Comparison of ENCODE assay signal across 8 cellular contexts in the genomic region with DNA sequence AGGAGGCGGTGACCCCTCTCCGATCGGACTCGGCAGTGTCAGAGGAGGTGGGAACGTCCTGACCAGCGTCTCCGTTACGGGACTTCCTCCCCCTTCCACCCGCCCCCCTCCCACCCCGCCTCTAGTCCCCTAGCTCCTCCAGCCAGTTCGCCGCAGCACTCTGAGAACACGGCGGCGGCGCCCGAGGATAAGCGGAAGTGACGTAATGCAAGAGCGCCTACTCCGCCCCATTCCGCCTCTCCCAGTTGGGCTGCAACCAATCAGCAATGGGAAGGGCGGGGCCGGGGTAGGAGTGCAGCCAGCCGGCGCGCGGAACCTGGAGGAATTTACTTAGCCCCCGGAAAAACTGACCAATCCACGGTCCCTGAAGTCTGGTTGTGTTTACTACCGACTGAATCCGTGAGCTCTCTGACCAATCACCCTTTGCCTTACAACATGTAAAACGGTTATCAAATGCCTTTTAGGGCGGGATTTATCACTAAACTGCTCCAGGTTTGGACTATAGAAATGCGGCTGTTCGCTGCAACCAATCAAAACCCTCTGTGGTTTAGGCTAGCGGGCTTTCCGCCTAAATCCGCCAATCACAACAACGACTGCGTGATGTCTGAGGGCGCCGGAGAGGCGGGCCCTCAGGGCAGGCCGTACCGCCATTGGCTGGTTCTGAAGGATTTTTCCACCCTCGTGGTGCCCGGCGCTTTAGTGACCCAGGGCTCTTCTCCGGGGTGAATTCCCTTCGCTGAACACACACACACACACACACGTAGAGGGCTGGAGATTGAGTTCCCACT. TPM values are rescaled to one million over a fixed set of nuclear protein-coding genes. Genes with fewer than 3 reads are reported as not detected.
A peak's percentile ranks its signal among the peaks of the same experiment; 100 is the strongest.
DNase-seq lines count a peak whose midpoint lies in the region; ATAC-seq, FAIRE-seq and TF ChIP-seq lines count a peak whose summit lies in the region.

A gene with protein sequence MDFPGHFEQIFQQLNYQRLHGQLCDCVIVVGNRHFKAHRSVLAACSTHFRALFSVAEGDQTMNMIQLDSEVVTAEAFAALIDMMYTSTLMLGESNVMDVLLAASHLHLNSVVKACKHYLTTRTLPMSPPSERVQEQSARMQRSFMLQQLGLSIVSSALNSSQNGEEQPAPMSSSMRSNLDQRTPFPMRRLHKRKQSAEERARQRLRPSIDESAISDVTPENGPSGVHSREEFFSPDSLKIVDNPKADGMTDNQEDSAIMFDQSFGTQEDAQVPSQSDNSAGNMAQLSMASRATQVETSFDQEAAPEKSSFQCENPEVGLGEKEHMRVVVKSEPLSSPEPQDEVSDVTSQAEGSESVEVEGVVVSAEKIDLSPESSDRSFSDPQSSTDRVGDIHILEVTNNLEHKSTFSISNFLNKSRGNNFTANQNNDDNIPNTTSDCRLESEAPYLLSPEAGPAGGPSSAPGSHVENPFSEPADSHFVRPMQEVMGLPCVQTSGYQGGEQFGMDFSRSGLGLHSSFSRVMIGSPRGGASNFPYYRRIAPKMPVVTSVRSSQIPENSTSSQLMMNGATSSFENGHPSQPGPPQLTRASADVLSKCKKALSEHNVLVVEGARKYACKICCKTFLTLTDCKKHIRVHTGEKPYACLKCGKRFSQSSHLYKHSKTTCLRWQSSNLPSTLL (minus strand): TSS at position 202 of the 788 bp plus-strand sequence. CDS start 22,899 bp downstream, outside the sequence.

- H3K27me3 ChIP-seq in left ventricle myocardium inferior (ENCODE audit: low read depth): no peaks in the 10 kb centered on the region

- H3K4me1 Mint-ChIP-seq in progenitor cell of endocrine pancreas (ENCODE audit: low read depth): peaks cover 29% of the 10 kb centered on the region

- H3K36me3 ChIP-seq in left ventricle myocardium inferior (no peaks in the 10 kb centered on the region), urinary bladder (ENCODE audit: insufficient read depth) (no peaks in the 10 kb centered on the region)

- TF ChIP-seq CTCF in left ventricle myocardium inferior (IDR thresholded peaks at IDR 0.05; ENCODE audit: borderline replicate concordance) (no peak), progenitor cell of endocrine pancreas (IDR thresholded peaks at IDR 0.05; ENCODE audit: unreplicated experiment) (no peak)

- peaks cover 6% of the 10 kb centered on the region for H3K36me3 Mint-ChIP-seq in progenitor cell of endocrine pancreas (ENCODE audit: insufficient read depth)

- H3K4me1 ChIP-seq in left ventricle myocardium inferior: peaks cover 57% of the 10 kb centered on the region
- no peaks in the 10 kb centered on the region for H3K4me1 ChIP-seq in urinary bladder (ENCODE audit: insufficient read depth)

- H3K9me3 Mint-ChIP-seq in progenitor cell of endocrine pancreas (ENCODE audit: low read depth): no peaks in the 10 kb centered on the region

- H3K27ac ChIP-seq in left ventricle myocardium inferior (replicated peaks) (peak within 1 kb of the TSS; percentile 100), urinary bladder (ENCODE audit: low read depth) (peak within 1 kb of the TSS; percentile 97)

- peak; percentile 96 for FAIRE-seq in GM12892 (lab: Jason Lieb, UNC)

- H3K4me3 Mint-ChIP-seq in progenitor cell of endocrine pancreas (ENCODE audit: low read depth): peak within 1 kb of the TSS; percentile 98

- TF ChIP-seq POLR2A in GM12892 (IDR thresholded peaks at IDR 0.05; ENCODE audit: low read depth, low read length): peak; percentile 72

- peak; percentile 78 for ATAC-seq in HG02870 (IDR thresholded peaks at IDR 0.05; ENCODE audit: unreplicated experiment)

- H3K4me3 ChIP-seq in left ventricle myocardium inferior (peak within 1 kb of the TSS; percentile 99), urinary bladder (ENCODE audit: low read depth, low read length) (peak within 1 kb of the TSS; percentile 71)

- H3K27ac Mint-ChIP-seq in progenitor cell of endocrine pancreas: peak within 1 kb of the TSS; percentile 100

- no peaks in the 10 kb centered on the region for H3K27me3 Mint-ChIP-seq in progenitor cell of endocrine pancreas

- no peaks in the 10 kb centered on the region for H3K9me3 ChIP-seq in left ventricle myocardium inferior (replicated peaks)

- peak; percentile 92 for DNase-seq in GM12892 (ENCODE audit: insufficient read length)
- DNase-seq in NCI-H146 treated with DMSO at 0.1 percent for 48 hours (lab: John Stamatoyannopoulos, UW; ENCODE audit: unreplicated experiment): peak; percentile 100
- DNase-seq in amniotic stem cell (lab: John Stamatoyannopoulos, UW): peak; percentile 99
- DNase-seq in left ventricle myocardium inferior: peak; percentile 99
- peak; percentile 97 for DNase-seq in progenitor cell of endocrine pancreas (ENCODE audit: low spot score, unreplicated experiment)

- intact Hi-C loops in T-helper 1 cell treated with Interleukin-12 subunit alpha and Interleukin-12 subunit beta and Interleukin-4 antibody, amounts not matched to agents 30 ng/mL and 1 ng/mL, for 36 hours (cut with micrococcal nuclease): loop anchor here (1.0 to 10.0 kb wide), 15 partner anchors 20 to 1064 kb away; partner anchors contain the start of genes DCAF10, EXOSC3, FBXO10 and GRHPR
- intact Hi-C loops in left ventricle myocardium inferior (cut with micrococcal nuclease): no loop called here

- WGBS in urinary bladder: under 1% methylated on average over 52 of the region's 52 CpGs

RNA-seq across cellular contexts. Expression of the gene that starts here (rescaled TPM):
- polyA plus RNA-seq in GM12892 (2012; ENCODE audit: missing spikeins): 9.7 TPM
- total RNA-seq in T-helper 1 cell treated with Interleukin-12 subunit alpha and Interleukin-12 subunit beta and Interleukin-4 antibody, amounts not matched to agents 30 ng/mL and 1 ng/mL, for 36 hours: 10.5 and 11.5 TPM in 2 replicates
- total RNA-seq in left ventricle myocardium inferior (4.9 TPM), progenitor cell of endocrine pancreas (21.2 and 21.8 TPM in 2 replicates), urinary bladder (14.2 TPM)
- polyA plus RNA-seq in urinary bladder: 8.1 TPM

Comparison
In these comparisons a context has a peak if more than half of its experiments do, and no peak if none do; other contexts are left out.
1. Peak in every context shown above with its lines: DNase-seq, ATAC-seq, H3K4me3 ChIP-seq and H3K27ac ChIP-seq.